Comparison of ENCODE assay signal across 17 cellular contexts in the genomic region with DNA sequence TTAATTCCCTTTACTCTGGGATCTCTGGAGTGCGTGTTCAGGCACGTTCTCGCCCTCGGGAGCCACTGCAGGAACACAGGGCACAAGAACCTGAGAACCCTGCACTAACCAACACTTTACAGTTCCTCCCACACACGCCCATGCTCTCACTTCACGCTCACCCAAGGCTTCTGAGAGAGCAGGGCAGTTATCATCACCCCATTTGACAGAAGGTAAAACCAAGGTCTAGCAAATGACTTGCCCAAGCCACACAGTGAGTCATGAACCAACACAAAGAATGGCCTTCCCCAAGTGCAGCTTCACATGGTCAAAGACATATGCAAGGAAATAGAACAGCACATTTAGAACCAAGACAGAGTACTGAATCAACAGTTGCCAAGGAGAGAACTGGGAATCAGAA. TPM values are rescaled to one million over a fixed set of nuclear protein-coding genes. Genes with fewer than 3 reads are reported as not detected.
A peak's percentile ranks its signal among the peaks of the same experiment; 100 is the strongest.
DNase-seq lines count a peak whose midpoint lies in the region; ATAC-seq, FAIRE-seq and TF ChIP-seq lines count a peak whose summit lies in the region.
"Not testable (repeated sequence)": the region's sequence is repeated elsewhere in the genome, so short reads cannot be mapped to it uniquely, and the experiment has no call there.
"Had no signal": no experiment of that assay in that cellular context is flagged by ENCODE, and none has a peak within 500 bp of the region (broad histone marks: within the 10 kb centered on the region; RNA-seq: fewer than 3 reads in every experiment).

No MANE protein-coding gene starts in this region.

- SMC1A ChIA-PET in GM12878 (lab: Charles Lee; ENCODE audit: uncharacterized antibody, unreplicated experiment) = not testable (repeated sequence)

- WGBS in GM12878 (ENCODE audit: insufficient coverage, insufficient replicate concordance, low lambda C conversion rate, missing lambda C conversion rate) = 0% methylated on average over 6 of the region's 6 CpGs

- CTCF ChIA-PET in GM12878 (lab: Yijun Ruan, JAX) = not testable (repeated sequence)

- POLR2A ChIA-PET in GM12878 (lab: Charles Lee) = not testable (repeated sequence)

- H3K79me2 ChIP-seq in GM12878 (ENCODE audit: control insufficient read depth, insufficient read depth, low read length) = not testable (repeated sequence)

- not testable (repeated sequence) for H3K27me3 Mint-ChIP-seq in activated T-cell treated with anti-CD3 and anti-CD28 coated beads, Interleukin-2, amount 50 U/mL, for 4 hours (ENCODE audit: low read depth)

- H3K4me3 ChIP-seq in GM12878 = not testable (repeated sequence)

- DNase-seq in GM18507 (ENCODE audit: extremely low spot score, insufficient read length, low read depth); RCC 7860 (ENCODE audit: low spot score); activated T-cell treated with anti-CD3 and anti-CD28 coated beads, Interleukin-2, amount 50 U/mL, for 4 hours; GM12878 (ENCODE audit: low read depth, low spot score); foreskin keratinocyte: not testable (repeated sequence)

- not testable (repeated sequence) for TF ChIP-seq RAD21 in GM12878 (IDR thresholded peaks at IDR 0.05; ENCODE audit: insufficient read depth, low read depth, low read length)

- peak; percentile 49 for ATAC-seq in GM21381 (IDR thresholded peaks at IDR 0.05; ENCODE audit: unreplicated experiment)
- ATAC-seq in HG03432 (IDR thresholded peaks at IDR 0.05; ENCODE audit: unreplicated experiment) = peak; percentile 66
- peak; percentile 44 to 59 for ATAC-seq in activated T-cell treated with anti-CD3 and anti-CD28 coated beads, Interleukin-2, amount 50 U/mL, for 4 hours
- peak; percentile 70 for ATAC-seq in GM12878
- peak; percentile 38 for ATAC-seq in foreskin keratinocyte

- not testable (repeated sequence) for TF ChIP-seq CTCF in GM12878 (IDR thresholded peaks at IDR 0.05 in 2 of 3, conservative IDR thresholded peaks at IDR 0.05 in 1 of 3; ENCODE audit: control insufficient read depth in 2 of 3, extremely low read depth in 1 of 3, insufficient read depth in 1 of 3, low read depth in 3 of 3, low read length in 3 of 3); foreskin keratinocyte (conservative IDR thresholded peaks at IDR 0.05)

- not testable (repeated sequence) for H2AFZ ChIP-seq in GM12878 (ENCODE audit: control insufficient read depth, low read depth, low read length)

- peaks cover 12% of the 10 kb centered on the region for H3K9me3 Mint-ChIP-seq in activated T-cell treated with anti-CD3 and anti-CD28 coated beads, Interleukin-2, amount 50 U/mL, for 4 hours

- not testable (repeated sequence) for H3K4me1 ChIP-seq in GM12878 (ENCODE audit: control insufficient read depth, insufficient read depth, low read length); foreskin keratinocyte

- not testable (repeated sequence) for H3K4me1 Mint-ChIP-seq in activated T-cell treated with anti-CD3 and anti-CD28 coated beads, Interleukin-2, amount 50 U/mL, for 4 hours (ENCODE audit: low read depth)

- not testable (repeated sequence) for TF ChIP-seq POLR2A in GM12878 (IDR thresholded peaks at IDR 0.05; ENCODE audit: low read depth, low read length)

- not testable (repeated sequence) for H4K20me1 ChIP-seq in GM12878 (ENCODE audit: control insufficient read depth, insufficient read depth)

- not testable (repeated sequence) for H3K27me3 ChIP-seq in GM12878 (replicated peaks in 1 of 2; ENCODE audit: control insufficient read depth in 2 of 2, insufficient read depth in 2 of 2, low read length in 1 of 2); foreskin keratinocyte

- BruUV-seq in GM12878 (replicated peaks; lab: Mats Ljungman, UMichigan) = not testable (repeated sequence)

- FAIRE-seq in GM18507 (lab: Jason Lieb, UNC) (peak; percentile 82), RCC 7860 (lab: Jason Lieb, UNC) (peak; percentile 85), GM12878 (lab: Jason Lieb, UNC) (peak; percentile 93)

- TF ChIP-seq EP300 in GM12878 (IDR thresholded peaks at IDR 0.05; ENCODE audit: borderline replicate concordance in 1 of 2, control insufficient read depth in 1 of 2, low read depth in 2 of 2, low read length in 2 of 2) = not testable (repeated sequence)

- H3K4me2 ChIP-seq in GM12878 (ENCODE audit: control insufficient read depth, insufficient read depth) = not testable (repeated sequence)

- RAD21 ChIA-PET in GM12878 (lab: Charles Lee; ENCODE audit: unreplicated experiment) = not testable (repeated sequence)

- H3K36me3 ChIP-seq in GM12878 (ENCODE audit: control insufficient read depth in 2 of 2, insufficient read depth in 2 of 2, low read length in 1 of 2) = not testable (repeated sequence)

- H3K9ac ChIP-seq in GM12878 (ENCODE audit: control insufficient read depth, insufficient read depth, low read length) = not testable (repeated sequence)

- intact Hi-C loops in GM12878 (cut with micrococcal nuclease; ENCODE audit: unreplicated experiment) = not testable (repeated sequence)

- not testable (repeated sequence) for H3K9me3 ChIP-seq in GM12878 (replicated peaks; ENCODE audit: control insufficient read depth, insufficient read depth, low read length)

- H3K27ac ChIP-seq in GM12878 (ENCODE audit: control insufficient read depth, insufficient read depth); foreskin keratinocyte: not testable (repeated sequence)

- in situ Hi-C loops in GM12878 (cut with MboI) = loop anchor here (5.0 kb wide), 1 partner anchor 1446 kb away; no protein-coding TSS in a partner anchor

- not testable (repeated sequence) for H3K36me3 Mint-ChIP-seq in activated T-cell treated with anti-CD3 and anti-CD28 coated beads, Interleukin-2, amount 50 U/mL, for 4 hours (ENCODE audit: insufficient read depth)

- not testable (repeated sequence) for H3K4me3 Mint-ChIP-seq in activated T-cell treated with anti-CD3 and anti-CD28 coated beads, Interleukin-2, amount 50 U/mL, for 4 hours

RNA-seq across cellular contexts. Expression of a gene that starts 22.2 kb away (rescaled TPM):
- total RNA-seq in activated T-cell treated with anti-CD3 and anti-CD28 coated beads, Interleukin-2, amount 50 U/mL, for 4 hours = not detected
- not detected in 2 replicates for total RNA-seq in GM12878 (2013; cell fraction: nucleolus; rRNA removed)
- total RNA-seq in GM12878 (2014; rRNA removed) = not detected in 2 replicates
- not detected in 2 replicates for total RNA-seq in GM12878 (2014; rRNA removed; fragmentation: Illumina TruSeq; extraction: Trizol)
- not detected in 2 replicates for total RNA-seq in GM12878 (2021)
- polyA plus RNA-seq in GM12878 (2011; ENCODE audit: low read depth) = not detected
- polyA plus RNA-seq in GM12878 (2011; rRNA removed) = not detected in 2 replicates
- not detected in 2 replicates for polyA plus RNA-seq in GM12878 (2011; cell fraction: cytosol; rRNA removed)
- polyA plus RNA-seq in GM12878 (2011; cell fraction: nucleus; rRNA removed) = not detected in 2 replicates
- polyA plus RNA-seq in GM12878 (2012) = not detected in 2 replicates
- polyA plus RNA-seq in GM12878 (2014; fragmentation: Illumina TruSeq; extraction: Trizol) = not detected in 2 replicates
- not detected for polyA plus RNA-seq in GM12878 (2014; fragmentation: Nextera tagmentation; extraction: Ambion mirVana)
- polyA plus RNA-seq in GM12878 (2014; rRNA removed) = not detected in 2 replicates
- not detected for polyA plus RNA-seq in GM12878 (2016; fragmentation: Nextera tagmentation; extraction: Ambion mirVana)
- polyA minus RNA-seq in GM12878 (2011; rRNA and poly(A)+ RNA removed) = not detected in 2 replicates
- polyA minus RNA-seq in GM12878 (2011; cell fraction: cytosol; rRNA and poly(A)+ RNA removed) = not detected in 2 replicates
- not detected in 2 replicates for polyA minus RNA-seq in GM12878 (2011; cell fraction: nucleus; rRNA and poly(A)+ RNA removed)
- total RNA-seq in foreskin keratinocyte = not detected in 2 replicates
- not detected in 2 replicates for polyA plus RNA-seq in foreskin keratinocyte
- total RNA-seq: A172, Calu3, GM23248, HFFc6, HT1080, PC-3, Right ventricle myocardium superior, RPMI7951, SJSA1 had no signal
- polyA plus RNA-seq: BJ, GM23248 had no signal
